ENCODE assay signal across 17 cellular contexts in genomic region chr3:138271189-138271794, GRCh38. TPM values are rescaled to one million over a fixed set of nuclear protein-coding genes. Genes with fewer than 3 reads are reported as not detected.
A peak's percentile ranks its signal among the peaks of the same experiment; 100 is the strongest.
DNase-seq lines count a peak whose midpoint lies in the region; ATAC-seq, FAIRE-seq and TF ChIP-seq lines count a peak whose summit lies in the region.
"Had no signal": no experiment of that assay in that cellular context is flagged by ENCODE, and none has a peak within 500 bp of the region (broad histone marks: within the 10 kb centered on the region; RNA-seq: fewer than 3 reads in every experiment).

No MANE protein-coding gene starts in this region.

- no peak overlapping the region for H3K4me3 Mint-ChIP-seq in activated CD8-positive, alpha-beta T cell treated with anti-CD3 and anti-CD28 coated beads for 36 hours

- TF ChIP-seq CTCF in activated CD8-positive, alpha-beta T cell treated with anti-CD3 and anti-CD28 coated beads for 36 hours (IDR thresholded peaks at IDR 0.05), result no peak
- TF ChIP-seq CTCF in suprapubic skin (IDR thresholded peaks at IDR 0.05), result no peak

- H3K9me3 ChIP-seq in suprapubic skin, result no peaks in the 10 kb centered on the region
- H3K9me3 ChIP-seq: BLaER1 treated with 17β-estradiol and CSF1 and Interleukin-3, amounts not matched to agents 10 nM and 100 nM; sigmoid colon; SJSA1 had no signal

- CTCF ChIA-PET in activated CD8-positive, alpha-beta T cell treated with anti-CD3 and anti-CD28 coated beads for 36 hours (lab: Charles Lee), result interaction anchor here (0.8 kb wide), 1 partner anchor 92 kb away, joined by 3 read pairs; no protein-coding TSS in a partner anchor

- intact Hi-C loops in activated CD8-positive, alpha-beta T cell treated with anti-CD3 and anti-CD28 coated beads for 36 hours (cut with micrococcal nuclease), result no loop called here

- peak; percentile 58 for FAIRE-seq in GM12891 (lab: Jason Lieb, UNC)
- FAIRE-seq: K562 had no signal

- H3K27ac ChIP-seq in suprapubic skin, result no peak overlapping the region
- H3K27ac ChIP-seq: BLaER1 treated with 17β-estradiol and CSF1 and Interleukin-3, amounts not matched to agents 10 nM and 100 nM; dorsolateral prefrontal cortex; sigmoid colon; SJSA1 had no signal

- no peaks in the 10 kb centered on the region for H3K9me3 Mint-ChIP-seq in activated CD8-positive, alpha-beta T cell treated with anti-CD3 and anti-CD28 coated beads for 36 hours

- POLR2A ChIA-PET in activated CD8-positive, alpha-beta T cell treated with anti-CD3 and anti-CD28 coated beads for 36 hours (lab: Charles Lee), result no interaction called here

- no peak for TF ChIP-seq EP300 in suprapubic skin (IDR thresholded peaks at IDR 0.05)

- peaks cover 83% of the 10 kb centered on the region for H3K36me3 ChIP-seq in suprapubic skin

- 96% methylated on average over 2 of the region's 2 CpGs for WGBS in suprapubic skin

- peak overlapping the region; percentile 25 for H3K27ac Mint-ChIP-seq in activated CD8-positive, alpha-beta T cell treated with anti-CD3 and anti-CD28 coated beads for 36 hours

- peaks cover 28% of the 10 kb centered on the region for H3K36me3 Mint-ChIP-seq in activated CD8-positive, alpha-beta T cell treated with anti-CD3 and anti-CD28 coated beads for 36 hours (ENCODE audit: low read depth)

- no peak overlapping the region for H3K4me3 ChIP-seq in suprapubic skin
- H3K4me3 ChIP-seq: BLaER1 treated with 17β-estradiol and CSF1 and Interleukin-3, amounts not matched to agents 10 nM and 100 nM; dorsolateral prefrontal cortex; K562; lung; sigmoid colon; SJSA1 had no signal

- H3K4me1 ChIP-seq in suprapubic skin, result no peaks in the 10 kb centered on the region
- H3K4me1 ChIP-seq: BLaER1 treated with 17β-estradiol and CSF1 and Interleukin-3, amounts not matched to agents 10 nM and 100 nM; sigmoid colon; SJSA1 had no signal

- TF ChIP-seq POLR2A in GM12891 (IDR thresholded peaks at IDR 0.05; ENCODE audit: low read depth, low read length), result no peak
- no peak for TF ChIP-seq POLR2A in suprapubic skin (IDR thresholded peaks at IDR 0.05)

- DNase-seq in GM12891 (ENCODE audit: insufficient read length, low spot score), result no peak
- no peak for DNase-seq in activated CD8-positive, alpha-beta T cell treated with anti-CD3 and anti-CD28 coated beads for 36 hours
- DNase-seq in RKO (ENCODE audit: low spot score), result no peak
- no peak for DNase-seq in NCI-H1105 (lab: John Stamatoyannopoulos, UW)
- no peak for DNase-seq in suprapubic skin (ENCODE audit: low spot score in 2 of 2)
- DNase-seq: dorsolateral prefrontal cortex, H7, NCI-H2029 treated with DMSO at 0.1 percent for 48 hours, NCI-H774, sigmoid colon had no signal

- no peaks in the 10 kb centered on the region for H3K27me3 Mint-ChIP-seq in activated CD8-positive, alpha-beta T cell treated with anti-CD3 and anti-CD28 coated beads for 36 hours

- ATAC-seq in GM18909 (IDR thresholded peaks at IDR 0.05; ENCODE audit: poor library complexity, unreplicated experiment) (peak; percentile 72), HG02852 (IDR thresholded peaks at IDR 0.05; ENCODE audit: unreplicated experiment) (peak; percentile 69), HG02970 (IDR thresholded peaks at IDR 0.05; ENCODE audit: low FRiP score, unreplicated experiment) (no peak)
- ATAC-seq in activated CD8-positive, alpha-beta T cell treated with anti-CD3 and anti-CD28 coated beads for 36 hours, result no peak
- ATAC-seq: K562 had no signal

- peaks cover 6% of the 10 kb centered on the region for H3K4me1 Mint-ChIP-seq in activated CD8-positive, alpha-beta T cell treated with anti-CD3 and anti-CD28 coated beads for 36 hours (ENCODE audit: low read depth)

- no peaks in the 10 kb centered on the region for H3K27me3 ChIP-seq in suprapubic skin
- H3K27me3 ChIP-seq: BLaER1 treated with 17β-estradiol and CSF1 and Interleukin-3, amounts not matched to agents 10 nM and 100 nM; dorsolateral prefrontal cortex; sigmoid colon; SJSA1 had no signal

TF ChIP-seq in GM12891, 5 proteins besides CTCF, POLR2A, EP300 and RAD21:
- TF ChIP-seq POU2F2 (IDR thresholded peaks at IDR 0.05; ENCODE audit: low read depth, low read length) (no peak), TAF1 (IDR thresholded peaks at IDR 0.05; ENCODE audit: low read depth, low read length) (no peak), PAX5 (IDR thresholded peaks at IDR 0.05; ENCODE audit: insufficient read depth, low read length, severe bottlenecking) (no peak), POLR2AphosphoS5 (IDR thresholded peaks at IDR 0.05; ENCODE audit: low read depth, low read length) (no peak), SPI1 (IDR thresholded peaks at IDR 0.05; ENCODE audit: low read depth, low read length) (no peak)

RNA-seq across cellular contexts. Expression of gene NME9, which starts 58.4 kb away (rescaled TPM):
- polyA plus RNA-seq in GM12891 (2012; ENCODE audit: low read depth, missing spikeins), result 0.40 TPM
- total RNA-seq in activated CD8-positive, alpha-beta T cell treated with anti-CD3 and anti-CD28 coated beads for 36 hours, result under 1 TPM in 1 of 2 experiments, not detected in 1; 0.45 TPM
- total RNA-seq in suprapubic skin, result under 1 TPM in 1 of 4 donors, not detected in 3; 0.38 TPM
- total RNA-seq: K562, sigmoid colon had no signal

Comparison
In these comparisons a context has a peak if more than half of its experiments do, and no peak if none do; other contexts are left out.
1. ATAC-seq: peak in GM18909 (single experiment) and HG02852 (single experiment); none in activated CD8-positive, alpha-beta T cell treated with anti-CD3 and anti-CD28 coated beads for 36 hours (single experiment) and HG02970 (single experiment).